ENCODE assay signal across 25 cellular contexts in genomic region chr2:424306-425172, GRCh38.
DNase-seq lines count a peak whose midpoint lies in the region; ATAC-seq, FAIRE-seq and TF ChIP-seq lines count a peak whose summit lies in the region.
"Had no signal": no experiment of that assay in that cellular context is flagged by ENCODE, and none has a peak within 500 bp of the region (broad histone marks: within the 10 kb centered on the region; RNA-seq: fewer than 3 reads in every experiment).

No MANE protein-coding gene starts in this region.

- H3K27me3 ChIP-seq in foreskin keratinocyte, result no peaks in the 10 kb centered on the region
- H3K27me3 ChIP-seq: thyroid gland had no signal

- no peak for TF ChIP-seq CTCF in astrocyte of the cerebellum (IDR thresholded peaks at IDR 0.05; ENCODE audit: low read depth, low read length, missing control alignments)
- no peak for TF ChIP-seq CTCF in foreskin keratinocyte (conservative IDR thresholded peaks at IDR 0.05)
- TF ChIP-seq CTCF in GM10248 (IDR thresholded peaks at IDR 0.05; ENCODE audit: control extremely low read depth, extremely low read depth, low read depth, missing control alignments), result no peak

- CTCF ChIA-PET in GM10248 (lab: Yijun Ruan, JAX), result no interaction called here

- H3K4me3 ChIP-seq in astrocyte of the cerebellum (ENCODE audit: low read depth, low read length) (no peak overlapping the region), skeletal muscle cell (ENCODE audit: low read depth, low read length) (no peak overlapping the region)
- H3K4me3 ChIP-seq: K562, thyroid gland had no signal

- no peak for FAIRE-seq in HTR-8/SVneo (lab: Jason Lieb, UNC)
- FAIRE-seq: GM12892, K562 had no signal

- POLR2A ChIA-PET in GM10248 (lab: Yijun Ruan, JAX), result no interaction called here

- DNase-seq in HTR-8/SVneo (ENCODE audit: insufficient read length, low spot score), result peak; percentile 87
- peak; percentile 60 for DNase-seq in astrocyte of the cerebellum (ENCODE audit: low read depth)
- peak; percentile 62 to 76 for DNase-seq in foreskin keratinocyte
- DNase-seq in skeletal muscle cell (ENCODE audit: low read depth), result peak; percentile 9
- DNase-seq in GM10248 (ENCODE audit: extremely low spot score), result no peak
- DNase-seq in cerebellar cortex (ENCODE audit: low spot score), result no peak
- no peak for DNase-seq in NCI-H510A treated with DMSO at 0.1 percent for 48 hours (lab: John Stamatoyannopoulos, UW)
- DNase-seq in dermis blood vessel endothelial cell, result no peak
- DNase-seq: activated CD4-positive, CD25-positive, alpha-beta regulatory T cell; activated CD8-positive, alpha-beta T cell treated with anti-CD3 and anti-CD28 coated beads, Interleukin-2, amount 10 ng/mL, durations not matched to agents 7 days and 5 days; activated naive CD4-positive, alpha-beta T cell; activated T-cell treated with anti-CD3 and anti-CD28 coated beads, Interleukin-2, amount 50 U/mL, for 1 hour; CD4-positive, alpha-beta memory T cell; DMS53; foreskin fibroblast; NCI-H1694 treated with DMSO at 0.1 percent for 48 hours; NCI-H774; OCI-M1; posterior cingulate gyrus; stimulated activated naive CD4-positive, alpha-beta T cell; T-helper 2 cell; thyroid gland had no signal

- no peak overlapping the region for H3K27ac ChIP-seq in foreskin keratinocyte
- H3K27ac ChIP-seq: thyroid gland had no signal

- H3K4me1 ChIP-seq in foreskin keratinocyte, result no peaks in the 10 kb centered on the region
- H3K4me1 ChIP-seq: thyroid gland had no signal

- peak; percentile 96 for ATAC-seq in foreskin keratinocyte
- ATAC-seq: K562; natural killer cell treated with Interleukin-12 subunit alpha and Interleukin-12 subunit beta and Interleukin-15 and Interleukin-18, amount 100 ng/mL, for 72 hours had no signal

- in situ Hi-C loops in astrocyte of the cerebellum (cut with HindIII; ENCODE audit: low sequenced_read_pairs), result no loop called here

Comparison
In these comparisons a context has a peak if more than half of its experiments do, and no peak if none do; other contexts are left out.
1. DNase-seq: peak in HTR-8/SVneo (single experiment), astrocyte of the cerebellum (single experiment), foreskin keratinocyte (2 of 2) and skeletal muscle cell (single experiment); none in GM10248 (single experiment), cerebellar cortex (single experiment), NCI-H510A treated with DMSO at 0.1 percent for 48 hours (single experiment) and dermis blood vessel endothelial cell (single experiment).